In genomic region chr3:195556390-195556789, GRCh38 we compare ENCODE assay signal across 9 cellular contexts. TPM values are rescaled to one million over a fixed set of nuclear protein-coding genes. Genes with fewer than 3 reads are reported as not detected.
A peak's percentile ranks its signal among the peaks of the same experiment; 100 is the strongest.
DNase-seq lines count a peak whose midpoint lies in the region; ATAC-seq and TF ChIP-seq lines count a peak whose summit lies in the region.
"Had no signal": no experiment of that assay in that cellular context is flagged by ENCODE, and none has a peak within 500 bp of the region (broad histone marks: within the 10 kb centered on the region; RNA-seq: fewer than 3 reads in every experiment).

No MANE protein-coding gene starts in this region.

- H3K9me3 ChIP-seq in CD4-positive, alpha-beta memory T cell (ENCODE audit: control insufficient read depth in 1 of 2, low read length in 2 of 2) = no peaks in the 10 kb centered on the region
- no peaks in the 10 kb centered on the region for H3K9me3 ChIP-seq in H9 (ENCODE audit: control insufficient read depth, low read depth, low read length)

- no peak overlapping the region for H2BK15ac ChIP-seq in H9 (ENCODE audit: low read depth, low read length)

- H3K23me2 ChIP-seq in H9 (ENCODE audit: insufficient read length, low read depth, low read length, poor library complexity, severe bottlenecking) = no peaks in the 10 kb centered on the region

- H4K91ac ChIP-seq in H9 (ENCODE audit: insufficient read length, low read depth, low read length) = no peak overlapping the region

- no peak overlapping the region for H3K18ac ChIP-seq in H9 (ENCODE audit: insufficient read length, low read depth, low read length)

- H3T11ph ChIP-seq in H9 (ENCODE audit: low read length) = no peak overlapping the region

- no peaks in the 10 kb centered on the region for H3K79me1 ChIP-seq in H9 (ENCODE audit: insufficient read depth, low read depth, low read length, poor library complexity, severe bottlenecking)

- H3K27ac ChIP-seq in CD4-positive, alpha-beta memory T cell (ENCODE audit: low read depth, low read length) = no peak overlapping the region
- no peak overlapping the region for H3K27ac ChIP-seq in H9 (ENCODE audit: insufficient read length, low read depth, low read length)

- H2BK20ac ChIP-seq in H9 (ENCODE audit: low read depth, low read length, poor library complexity, severe bottlenecking) = no peak overlapping the region

- intact Hi-C loops in CD4-positive, alpha-beta memory T cell (cut with micrococcal nuclease) = loop anchor here (2.0 kb wide), 1 partner anchor 14 kb away; the partner anchor contains the start of gene PPP1R2
- intact Hi-C loops in activated naive CD4-positive, alpha-beta T cell treated with anti-CD3 and anti-CD28 coated beads for 36 hours (cut with micrococcal nuclease) = loop anchor here (5.0 to 10.0 kb wide), 2 partner anchors 98 to 351 kb away; partner anchors contain the start of gene TNK2

- H3K4me2 ChIP-seq in H9 (ENCODE audit: insufficient read depth, insufficient read length, low read length) = no peak overlapping the region

- no peak overlapping the region for H2AK5ac ChIP-seq in H9 (ENCODE audit: insufficient read length, low read length)

- POLR2A ChIA-PET in CD4-positive, alpha-beta memory T cell (lab: Charles Lee; ENCODE audit: partially characterized antibody) = interaction anchor here (1.3 to 11.2 kb wide), 2 partner anchors 15 to 114 kb away, joined by 4 to 224 read pairs; partner anchors contain the start of gene PPP1R2

- no peak overlapping the region for H3K4ac ChIP-seq in H9 (ENCODE audit: low read depth, low read length)

- H3K14ac ChIP-seq in H9 (ENCODE audit: insufficient read depth, low read length) = no peak overlapping the region

- no peak overlapping the region for H2BK120ac ChIP-seq in H9 (ENCODE audit: low read depth, low read length, poor library complexity, severe bottlenecking)

- H3K9ac ChIP-seq in H9 (ENCODE audit: extremely low read depth, insufficient read length, low read length) = no peak overlapping the region

- no peak overlapping the region for H3K23ac ChIP-seq in H9 (ENCODE audit: insufficient read length, low read depth, low read length)

- H3K27me3 Mint-ChIP-seq in CD4-positive, alpha-beta memory T cell = no peaks in the 10 kb centered on the region
- H3K27me3 Mint-ChIP-seq in H9 (ENCODE audit: low read depth) (peaks cover 20% of the 10 kb centered on the region), memory B cell (no peaks in the 10 kb centered on the region)
- H3K27me3 Mint-ChIP-seq in activated naive CD4-positive, alpha-beta T cell treated with anti-CD3 and anti-CD28 coated beads for 36 hours (ENCODE audit: low read depth) = no peaks in the 10 kb centered on the region
- H3K27me3 Mint-ChIP-seq in activated CD8-positive, alpha-beta memory T cell treated with anti-CD3 and anti-CD28 coated beads, Interleukin-2, amount 10 ng/mL, durations not matched to agents 7 days and 5 days = peaks cover 3% of the 10 kb centered on the region
- H3K27me3 Mint-ChIP-seq: naive B cell had no signal

- peak overlapping the region in 1 of 8 donors; percentile 43 for H3K4me3 Mint-ChIP-seq in CD4-positive, alpha-beta memory T cell
- H3K4me3 Mint-ChIP-seq in H9 (peak overlapping the region in 1 of 2 experiments; percentile 11; a peak in 1 of 5 replicates), memory B cell (no peak overlapping the region)
- H3K4me3 Mint-ChIP-seq in activated naive CD4-positive, alpha-beta T cell treated with anti-CD3 and anti-CD28 coated beads for 36 hours = no peak overlapping the region
- no peak overlapping the region for H3K4me3 Mint-ChIP-seq in activated CD8-positive, alpha-beta memory T cell treated with anti-CD3 and anti-CD28 coated beads, Interleukin-2, amount 10 ng/mL, durations not matched to agents 7 days and 5 days
- H3K4me3 Mint-ChIP-seq: naive B cell had no signal

- H3K4me1 Mint-ChIP-seq in CD4-positive, alpha-beta memory T cell = peaks cover 32 to 56% (median 46%) of the 10 kb centered on the region in 4 donors
- H3K4me1 Mint-ChIP-seq in H9 (peaks cover 15 to 18% of the 10 kb centered on the region in 2 experiments), memory B cell (peaks cover 8% of the 10 kb centered on the region)
- H3K4me1 Mint-ChIP-seq in activated naive CD4-positive, alpha-beta T cell treated with anti-CD3 and anti-CD28 coated beads for 36 hours (ENCODE audit: low read depth) = peaks cover 59% of the 10 kb centered on the region
- H3K4me1 Mint-ChIP-seq in activated CD8-positive, alpha-beta memory T cell treated with anti-CD3 and anti-CD28 coated beads, Interleukin-2, amount 10 ng/mL, durations not matched to agents 7 days and 5 days = peaks cover 28% of the 10 kb centered on the region

- H4K8ac ChIP-seq in H9 (replicated peaks; ENCODE audit: insufficient read length, low read depth, low read length) = no peak overlapping the region

- H3K56ac ChIP-seq in H9 (ENCODE audit: insufficient read length, low read depth, low read length) = no peak overlapping the region

- H3K36me3 ChIP-seq in CD4-positive, alpha-beta memory T cell (ENCODE audit: insufficient read depth, low read length) = no peaks in the 10 kb centered on the region

- CTCF ChIA-PET in CD4-positive, alpha-beta memory T cell (lab: Charles Lee; ENCODE audit: partially characterized antibody) = interaction anchor here (1.1 to 2.6 kb wide), 8 partner anchors 11 to 358 kb away, joined by 3 to 9 read pairs (median 5); partner anchors contain the start of gene XXYLT1
- CTCF ChIA-PET in activated naive CD4-positive, alpha-beta T cell treated with anti-CD3 and anti-CD28 coated beads for 36 hours (lab: Charles Lee) = interaction anchor here (0.6 to 3.2 kb wide), 12 partner anchors 9 to 295 kb away, joined by 3 to 16 read pairs (median 3); partner anchors contain the start of gene XXYLT1
- CTCF ChIA-PET in activated CD8-positive, alpha-beta memory T cell treated with anti-CD3 and anti-CD28 coated beads, Interleukin-2, amount 10 ng/mL, durations not matched to agents 7 days and 5 days (lab: Charles Lee) = interaction anchor here (1.3 to 1.4 kb wide), 2 partner anchors 9 to 14 kb away, joined by 3 to 6 read pairs; partner anchors contain the start of gene PPP1R2

- ATAC-seq in memory B cell (ENCODE audit: low read depth) (peak; percentile 75), GM18873 (IDR thresholded peaks at IDR 0.05; ENCODE audit: low FRiP score, unreplicated experiment) (no peak)
- no peak for ATAC-seq in activated CD8-positive, alpha-beta memory T cell treated with anti-CD3 and anti-CD28 coated beads, Interleukin-2, amount 10 ng/mL, durations not matched to agents 7 days and 5 days

- H2AFZ ChIP-seq in H9 (ENCODE audit: low read length) = no peak overlapping the region

- WGBS in H9 (ENCODE audit: extremely low coverage, insufficient read length, low lambda C conversion rate) = no CpG with 5 or more reads among the region's 10 CpGs

- no peaks in the 10 kb centered on the region for H3K79me2 ChIP-seq in H9 (ENCODE audit: insufficient read depth, low read length)

- peak overlapping the region; percentile 25 to 92 (median 73) for H3K27ac Mint-ChIP-seq in CD4-positive, alpha-beta memory T cell
- H3K27ac Mint-ChIP-seq in H9 (no peak overlapping the region), memory B cell (no peak overlapping the region)
- peak overlapping the region; percentile 33 for H3K27ac Mint-ChIP-seq in activated naive CD4-positive, alpha-beta T cell treated with anti-CD3 and anti-CD28 coated beads for 36 hours
- no peak overlapping the region for H3K27ac Mint-ChIP-seq in activated CD8-positive, alpha-beta memory T cell treated with anti-CD3 and anti-CD28 coated beads, Interleukin-2, amount 10 ng/mL, durations not matched to agents 7 days and 5 days

- H4K20me1 ChIP-seq in H9 (ENCODE audit: control insufficient read depth, insufficient read depth, insufficient read length) = no peaks in the 10 kb centered on the region

- H2BK12ac ChIP-seq in H9 (ENCODE audit: insufficient read length, low read depth, low read length) = no peak overlapping the region

- no peak overlapping the region for H3K4me3 ChIP-seq in CD4-positive, alpha-beta memory T cell (ENCODE audit: low read length in 2 of 2)

- peak in 2 of 5 donors; percentile 28 to 48 for DNase-seq in CD4-positive, alpha-beta memory T cell
- peak; percentile 60 for DNase-seq in H9
- DNase-seq in activated naive CD4-positive, alpha-beta T cell treated with anti-CD3 and anti-CD28 coated beads for 36 hours = peak; percentile 79
- no peak for DNase-seq in memory B cell (ENCODE audit: low spot score in 2 of 2)
- no peak for DNase-seq in amniotic stem cell (lab: John Stamatoyannopoulos, UW)
- DNase-seq in mucosa of gallbladder (ENCODE audit: low spot score) = no peak
- DNase-seq in activated CD8-positive, alpha-beta memory T cell treated with anti-CD3 and anti-CD28 coated beads, Interleukin-2, amount 10 ng/mL, durations not matched to agents 7 days and 5 days = no peak
- DNase-seq: naive B cell had no signal

- no peaks in the 10 kb centered on the region for H3K9me3 Mint-ChIP-seq in CD4-positive, alpha-beta memory T cell
- H3K9me3 Mint-ChIP-seq in H9 (no peaks in the 10 kb centered on the region; a peak in 1 of 5 replicates), memory B cell (no peaks in the 10 kb centered on the region)
- no peaks in the 10 kb centered on the region for H3K9me3 Mint-ChIP-seq in activated naive CD4-positive, alpha-beta T cell treated with anti-CD3 and anti-CD28 coated beads for 36 hours
- no peaks in the 10 kb centered on the region for H3K9me3 Mint-ChIP-seq in activated CD8-positive, alpha-beta memory T cell treated with anti-CD3 and anti-CD28 coated beads, Interleukin-2, amount 10 ng/mL, durations not matched to agents 7 days and 5 days (ENCODE audit: low read depth)

- H3K4me1 ChIP-seq in CD4-positive, alpha-beta memory T cell (ENCODE audit: insufficient read depth, low read length) = peaks cover 39% of the 10 kb centered on the region
- H3K4me1 ChIP-seq in H9 (ENCODE audit: insufficient read depth, low read length) = no peaks in the 10 kb centered on the region

- no peak overlapping the region for H4K5ac ChIP-seq in H9 (ENCODE audit: insufficient read length, low read depth, low read length)

- no peaks in the 10 kb centered on the region for H3K27me3 ChIP-seq in CD4-positive, alpha-beta memory T cell (ENCODE audit: insufficient read depth, low read length)
- no peaks in the 10 kb centered on the region for H3K27me3 ChIP-seq in H9 (ENCODE audit: insufficient read depth, low read length)

- no peak overlapping the region for H2BK5ac ChIP-seq in H9 (ENCODE audit: insufficient read length, low read length)

- TF ChIP-seq CTCF in H9 (conservative IDR thresholded peaks at IDR 0.05) = peak; percentile 72

- H3K36me3 Mint-ChIP-seq in CD4-positive, alpha-beta memory T cell = no peaks in the 10 kb centered on the region
- H3K36me3 Mint-ChIP-seq in H9 (ENCODE audit: insufficient read depth in 1 of 3, low read depth in 3 of 3) (no peaks in the 10 kb centered on the region), memory B cell (no peaks in the 10 kb centered on the region)
- H3K36me3 Mint-ChIP-seq in activated naive CD4-positive, alpha-beta T cell treated with anti-CD3 and anti-CD28 coated beads for 36 hours (ENCODE audit: low read depth) = no peaks in the 10 kb centered on the region
- no peaks in the 10 kb centered on the region for H3K36me3 Mint-ChIP-seq in activated CD8-positive, alpha-beta memory T cell treated with anti-CD3 and anti-CD28 coated beads, Interleukin-2, amount 10 ng/mL, durations not matched to agents 7 days and 5 days
- H3K36me3 Mint-ChIP-seq: naive B cell had no signal

RNA-seq across cellular contexts. Expression of gene PPP1R2, which starts 13.3 kb away (rescaled TPM):
- 100 to 1,000 TPM; 136 to 137 TPM for total RNA-seq in CD4-positive, alpha-beta memory T cell
- polyA plus RNA-seq in CD4-positive, alpha-beta memory T cell = 100 to 1,000 TPM; 302 to 303 TPM
- total RNA-seq in H9 (2021) (38.3 and 38.8 TPM in 2 replicates), mucosa of gallbladder (68.1 TPM)
- total RNA-seq in activated naive CD4-positive, alpha-beta T cell treated with anti-CD3 and anti-CD28 coated beads for 36 hours = 100 to 1,000 TPM in 1 of 2 experiments, 10 to 100 TPM in 1; 99.7 to 105 TPM
- 10 to 100 TPM; 72.0 to 91.8 TPM for total RNA-seq in activated CD8-positive, alpha-beta memory T cell treated with anti-CD3 and anti-CD28 coated beads, Interleukin-2, amount 10 ng/mL, durations not matched to agents 7 days and 5 days

RNA-seq across cellular contexts. Expression of gene APOD, which starts 27.4 kb away (rescaled TPM):
- not detected for total RNA-seq in CD4-positive, alpha-beta memory T cell
- polyA plus RNA-seq in CD4-positive, alpha-beta memory T cell = not detected
- total RNA-seq in H9 (2021) = not detected in 2 replicates
- total RNA-seq in activated naive CD4-positive, alpha-beta T cell treated with anti-CD3 and anti-CD28 coated beads for 36 hours = under 1 TPM in 1 of 2 experiments, not detected in 1; 0.44 TPM
- total RNA-seq in mucosa of gallbladder = 51.8 TPM
- 1 to 10 TPM in 1 of 2 experiments, not detected in 1; 9.3 TPM for total RNA-seq in activated CD8-positive, alpha-beta memory T cell treated with anti-CD3 and anti-CD28 coated beads, Interleukin-2, amount 10 ng/mL, durations not matched to agents 7 days and 5 days

Comparison
In these comparisons a context has a peak if more than half of its experiments do, and no peak if none do; other contexts are left out.
1. DNase-seq: peak in H9 (single experiment) and activated naive CD4-positive, alpha-beta T cell treated with anti-CD3 and anti-CD28 coated beads for 36 hours (single experiment); none in memory B cell (0 of 2), amniotic stem cell (single experiment), mucosa of gallbladder (single experiment) and activated CD8-positive, alpha-beta memory T cell treated with anti-CD3 and anti-CD28 coated beads, Interleukin-2, amount 10 ng/mL, durations not matched to agents 7 days and 5 days (single experiment).
2. H3K27ac Mint-ChIP-seq: peak in CD4-positive, alpha-beta memory T cell (7 of 7) and activated naive CD4-positive, alpha-beta T cell treated with anti-CD3 and anti-CD28 coated beads for 36 hours (single experiment); none in H9 (0 of 3), memory B cell (single experiment) and activated CD8-positive, alpha-beta memory T cell treated with anti-CD3 and anti-CD28 coated beads, Interleukin-2, amount 10 ng/mL, durations not matched to agents 7 days and 5 days (single experiment).